Comparison of ENCODE assay signal across 9 cellular contexts in the genomic region with DNA sequence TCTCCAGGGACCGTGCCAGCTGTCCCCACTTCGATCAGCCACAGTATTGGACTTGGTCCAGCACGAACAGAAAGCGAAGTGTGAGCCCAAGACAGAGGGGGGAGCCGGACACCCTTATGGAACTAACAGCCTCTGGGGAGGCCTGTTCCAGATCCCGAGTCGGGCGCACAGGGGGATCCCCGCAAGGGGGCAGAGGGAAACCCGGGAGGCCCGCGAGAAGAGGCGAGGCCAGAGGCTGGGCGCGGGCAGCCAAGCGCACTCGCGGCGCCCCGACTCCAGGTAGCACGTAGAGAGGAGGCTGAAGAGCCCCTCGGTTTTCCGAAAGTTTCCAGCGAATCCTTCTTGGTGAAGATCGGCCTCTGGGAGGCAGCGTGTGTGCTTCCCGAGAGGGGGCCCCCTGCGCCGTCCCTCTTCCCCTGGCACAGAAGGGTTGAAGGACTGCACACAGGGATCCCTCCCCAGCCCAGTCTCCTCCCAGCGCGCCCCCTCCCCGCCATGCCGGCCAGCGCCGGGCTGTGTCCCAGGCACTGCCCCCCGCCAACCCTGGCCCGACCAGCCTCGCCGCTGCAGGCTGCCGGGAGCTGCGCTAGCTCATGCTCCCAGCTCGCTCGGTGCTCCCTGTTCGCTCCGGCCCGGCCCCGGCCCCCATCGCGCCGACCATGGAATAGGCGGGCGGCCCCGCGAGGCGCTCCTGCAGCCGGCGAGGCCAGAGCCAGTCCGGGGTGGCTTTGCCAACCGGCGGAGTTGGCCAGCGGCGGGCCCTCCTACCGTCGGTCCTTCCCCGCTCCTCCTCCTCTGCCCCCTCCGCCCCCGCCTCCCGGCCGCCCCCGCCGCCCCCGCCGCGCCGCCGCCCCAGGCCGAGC. TPM values are rescaled to one million over a fixed set of nuclear protein-coding genes. Genes with fewer than 3 reads are reported as not detected.
A peak's percentile ranks its signal among the peaks of the same experiment; 100 is the strongest.
DNase-seq lines count a peak whose midpoint lies in the region; TF ChIP-seq lines count a peak whose summit lies in the region.
"Had no signal": no experiment of that assay in that cellular context is flagged by ENCODE, and none has a peak within 500 bp of the region (broad histone marks: within the 10 kb centered on the region; RNA-seq: fewer than 3 reads in every experiment).

No MANE protein-coding gene starts in this region.

- no peaks in the 10 kb centered on the region for H3K9me3 Mint-ChIP-seq in type B pancreatic cell
- H3K9me3 Mint-ChIP-seq: activated T-cell treated with anti-CD3 and anti-CD28 coated beads, Interleukin-2, amount 50 U/mL, for 4 hours had no signal

- peak overlapping the region; percentile 48 for H3K27ac Mint-ChIP-seq in type B pancreatic cell

- H3K9me3 ChIP-seq in MG63 (no peaks in the 10 kb centered on the region), colonic mucosa (no peaks in the 10 kb centered on the region)

- peaks cover 12% of the 10 kb centered on the region for H3K27me3 ChIP-seq in MG63
- peaks cover 4% of the 10 kb centered on the region for H3K27me3 ChIP-seq in colonic mucosa

- peaks cover 12% of the 10 kb centered on the region for H3K4me1 Mint-ChIP-seq in type B pancreatic cell (ENCODE audit: unreplicated experiment)

- peak overlapping the region; percentile 26 to 50 for H3K9ac ChIP-seq in colonic mucosa (ENCODE audit: low read depth in 2 of 2, low read length in 2 of 2)

- H3K27ac ChIP-seq in colonic mucosa, result peak overlapping the region; percentile 57

- peaks cover 45% of the 10 kb centered on the region for H3K27me3 Mint-ChIP-seq in type B pancreatic cell

- peak overlapping the region; percentile 84 for H3K4me3 Mint-ChIP-seq in type B pancreatic cell
- H3K4me3 Mint-ChIP-seq: activated T-cell treated with anti-CD3 and anti-CD28 coated beads, Interleukin-2, amount 50 U/mL, for 4 hours had no signal

- TF ChIP-seq CTCF in colonic mucosa (IDR thresholded peaks at IDR 0.05), result no peak
- peak; percentile 35 for TF ChIP-seq CTCF in type B pancreatic cell (conservative IDR thresholded peaks at IDR 0.05)

- no peaks in the 10 kb centered on the region for H3K36me3 ChIP-seq in MG63
- H3K36me3 ChIP-seq in colonic mucosa, result no peaks in the 10 kb centered on the region

- DNase-seq in Caki2 (ENCODE audit: low read depth), result peak; percentile 27
- DNase-seq in MG63, result peak; percentile 16
- peak; percentile 56 for DNase-seq in colonic mucosa
- DNase-seq in medulla oblongata (ENCODE audit: extremely low spot score), result peak; percentile 5
- no peak for DNase-seq in type B pancreatic cell (ENCODE audit: extremely low spot score, unreplicated experiment)
- DNase-seq in NAMALWA (ENCODE audit: low spot score), result no peak
- DNase-seq in NCI-H774 (lab: John Stamatoyannopoulos, UW), result no peak
- no peak for DNase-seq in activated CD4-positive, alpha-beta T cell treated with anti-CD3 and anti-CD28 coated beads, Interleukin-2, amount 50 U/mL, for 4 hours
- DNase-seq: activated T-cell treated with anti-CD3 and anti-CD28 coated beads, Interleukin-2, amount 50 U/mL, for 4 hours had no signal

- in situ Hi-C loops in Caki2 (cut with HindIII; ENCODE audit: low pct_unique_long_range_greater_than_20kb, low sequenced_read_pairs), result no loop called here

- intact Hi-C loops in colonic mucosa (cut with DNase I), result no loop called here

- H3K4me1 ChIP-seq in colonic mucosa, result no peaks in the 10 kb centered on the region

- H3K4me3 ChIP-seq in MG63 (no peak overlapping the region), colonic mucosa (peak overlapping the region; percentile 44)

- no peaks in the 10 kb centered on the region for H3K36me3 Mint-ChIP-seq in type B pancreatic cell

RNA-seq across cellular contexts. Expression of gene SLC24A3, which starts 0.6 kb away (rescaled TPM):
- not detected in 2 replicates for total RNA-seq in Caki2 (2014; rRNA removed; shearing (Covaris generic); ENCODE audit: low replicate concordance)
- total RNA-seq in MG63 (2014; rRNA removed; shearing (Covaris generic); ENCODE audit: low replicate concordance), result not detected in 2 replicates
- total RNA-seq in colonic mucosa (1 to 10 TPM; 3.6 to 6.6 TPM), type B pancreatic cell (ENCODE audit: low replicate concordance) (12.0 and 14.0 TPM in 2 replicates)

Comparison
In these comparisons a context has a peak if more than half of its experiments do, and no peak if none do; other contexts are left out.
1. DNase-seq: peak in Caki2 (single experiment), MG63 (single experiment), colonic mucosa (single experiment) and medulla oblongata (single experiment); none in type B pancreatic cell (single experiment), NAMALWA (single experiment), NCI-H774 (single experiment) and activated CD4-positive, alpha-beta T cell treated with anti-CD3 and anti-CD28 coated beads, Interleukin-2, amount 50 U/mL, for 4 hours (0 of 2).